Comparison of ENCODE assay signal across 11 cellular contexts in the genomic region with DNA sequence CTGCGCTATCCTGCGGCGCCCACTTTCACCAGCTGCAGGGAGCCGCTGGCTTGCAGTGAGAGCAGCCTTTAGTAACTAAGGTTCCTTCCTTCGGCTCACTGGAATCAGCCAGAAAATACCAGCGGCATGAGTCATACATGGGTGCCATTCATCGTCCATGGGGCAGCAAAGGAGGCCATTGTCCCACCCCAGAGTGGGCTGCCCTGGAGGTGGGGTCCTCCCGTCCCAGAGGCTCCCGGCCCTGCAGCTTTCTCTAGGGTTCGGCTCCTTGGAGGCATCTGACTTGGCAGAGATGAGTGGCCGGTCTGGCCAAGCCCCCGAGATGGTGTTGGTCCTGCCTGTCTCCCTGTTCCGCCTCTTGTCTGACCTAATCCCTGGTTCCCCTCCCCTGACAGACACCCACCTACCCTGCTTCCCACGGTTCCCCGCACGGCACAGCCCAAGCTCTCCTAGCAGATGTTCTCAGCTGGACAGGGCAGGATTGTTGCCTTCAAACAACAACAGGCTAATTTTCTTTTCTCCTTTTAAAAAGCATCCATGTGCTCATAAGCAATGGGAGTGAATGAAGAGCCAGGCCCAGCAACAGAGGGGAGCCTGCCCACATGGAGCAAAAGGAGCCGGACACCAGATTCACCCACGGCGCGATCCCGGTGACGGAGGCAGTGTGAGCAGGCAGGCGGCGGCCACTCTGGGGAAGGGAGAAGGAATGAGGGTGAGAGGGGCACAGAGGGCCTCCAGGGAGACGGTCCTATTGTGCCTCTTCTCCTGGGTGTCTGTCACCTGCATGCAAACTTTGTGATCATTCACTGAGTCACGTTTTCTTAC.
A peak's percentile ranks its signal among the peaks of the same experiment; 100 is the strongest.
DNase-seq lines count a peak whose midpoint lies in the region; ATAC-seq and TF ChIP-seq lines count a peak whose summit lies in the region.
"Had no signal": no experiment of that assay in that cellular context is flagged by ENCODE, and none has a peak within 500 bp of the region (broad histone marks: within the 10 kb centered on the region; RNA-seq: fewer than 3 reads in every experiment).

No MANE protein-coding gene starts in this region.

- peak overlapping the region; percentile 27 for H2BK12ac ChIP-seq in neuronal stem cell (ENCODE audit: low read length)

- no peak overlapping the region for H2AK5ac ChIP-seq in neuronal stem cell (ENCODE audit: low read depth, low read length)

- H3K79me1 ChIP-seq in neuronal stem cell (ENCODE audit: low read depth, low read length): peaks cover 1% of the 10 kb centered on the region

- ATAC-seq in gastrocnemius medialis: no peak

- no peak overlapping the region for H4K91ac ChIP-seq in neuronal stem cell (ENCODE audit: low read depth, low read length, poor library complexity)

- in situ Hi-C loops in Caki2 (cut with HindIII; ENCODE audit: low pct_unique_long_range_greater_than_20kb, low sequenced_read_pairs): no loop called here
- in situ Hi-C loops in gastrocnemius medialis (cut with MboI; ENCODE audit: low sequenced_read_pairs in 4 of 4): no loop called here

- H3K36me3 ChIP-seq in SJCRH30 (no peaks in the 10 kb centered on the region), neuronal stem cell (replicated peaks in 1 of 2; ENCODE audit: control insufficient read depth in 2 of 2, insufficient read depth in 2 of 2, low read length in 2 of 2) (no peaks in the 10 kb centered on the region), gastrocnemius medialis (no peaks in the 10 kb centered on the region)

- peak overlapping the region; percentile 84 for H2AFZ ChIP-seq in neuronal stem cell (ENCODE audit: low read length)
- H2AFZ ChIP-seq: PC-9 had no signal

- peak overlapping the region; percentile 80 for H3K18ac ChIP-seq in neuronal stem cell (ENCODE audit: low read length)

- intact Hi-C loops in gastrocnemius medialis (cut with DNase I; ENCODE audit: low total_unique reads): no loop called here

- peak; percentile 51 for DNase-seq in Caki2 (ENCODE audit: low read depth)
- DNase-seq in SJCRH30: peak; percentile 66 to 68
- DNase-seq in glomerular visceral epithelial cell (ENCODE audit: extremely low spot score): peak; percentile 69
- DNase-seq in neuronal stem cell (ENCODE audit: low spot score): peak; percentile 57
- no peak for DNase-seq in NCI-H1417 treated with DMSO at 0.1 percent for 48 hours (lab: John Stamatoyannopoulos, UW)
- DNase-seq in NCI-H1417 (lab: John Stamatoyannopoulos, UW): no peak
- no peak for DNase-seq in gastrocnemius medialis
- DNase-seq in GM10266 (ENCODE audit: extremely low spot score): no peak

- TF ChIP-seq CTCF in gastrocnemius medialis (IDR thresholded peaks at IDR 0.05 in 4 of 5, conservative IDR thresholded peaks at IDR 0.05 in 1 of 5) (no peak), GM10266 (IDR thresholded peaks at IDR 0.05; ENCODE audit: control insufficient read depth, insufficient read depth, low read depth, missing control alignments) (no peak)

- no peak overlapping the region for H3K23ac ChIP-seq in neuronal stem cell (ENCODE audit: low read depth, low read length, poor library complexity)

- H2BK15ac ChIP-seq in neuronal stem cell (ENCODE audit: low read length): no peak overlapping the region

- peaks cover 9% of the 10 kb centered on the region; the same call in 1 of the 2 replicates for H3K9me3 ChIP-seq in SJCRH30 (replicated peaks)
- peaks cover 0 to 3% of the 10 kb centered on the region in 2 donors for H3K9me3 ChIP-seq in neuronal stem cell (replicated peaks in 1 of 2; ENCODE audit: control insufficient read depth in 2 of 2, insufficient read depth in 1 of 2, low read depth in 1 of 2, low read length in 2 of 2)
- H3K9me3 ChIP-seq in gastrocnemius medialis: no peaks in the 10 kb centered on the region

- no peak overlapping the region for H3K4me3 ChIP-seq in SJCRH30
- H3K4me3 ChIP-seq in neuronal stem cell (ENCODE audit: low read length in 2 of 2): no peak overlapping the region
- H3K4me3 ChIP-seq in gastrocnemius medialis: no peak overlapping the region
- H3K4me3 ChIP-seq: PC-9 had no signal

- no peak for TF ChIP-seq POLR2A in gastrocnemius medialis (IDR thresholded peaks at IDR 0.05)

- H3K27me3 ChIP-seq in SJCRH30 (no peaks in the 10 kb centered on the region), neuronal stem cell (ENCODE audit: control insufficient read depth in 3 of 3, insufficient read depth in 3 of 3, low read depth in 1 of 3, low read length in 3 of 3) (no peaks in the 10 kb centered on the region), gastrocnemius medialis (peaks cover 22 to 28% (median 23%) of the 10 kb centered on the region in 3 donors)

- H2BK120ac ChIP-seq in neuronal stem cell (ENCODE audit: low read depth, low read length): peak overlapping the region; percentile 64

- H3K4me1 ChIP-seq in SJCRH30 (peaks cover 25% of the 10 kb centered on the region), neuronal stem cell (ENCODE audit: control insufficient read depth in 2 of 2, insufficient read depth in 1 of 2, low read depth in 1 of 2, low read length in 2 of 2) (peaks cover 8 to 23% of the 10 kb centered on the region in 2 donors), gastrocnemius medialis (no peaks in the 10 kb centered on the region)

- no peak overlapping the region for H3K14ac ChIP-seq in neuronal stem cell (ENCODE audit: low read length)

- H3K4ac ChIP-seq in neuronal stem cell (ENCODE audit: low read length): no peak overlapping the region

- H2BK5ac ChIP-seq in neuronal stem cell (ENCODE audit: low read length): no peak overlapping the region

- no peak overlapping the region for H3K9ac ChIP-seq in neuronal stem cell (ENCODE audit: low read depth, low read length, poor library complexity)

- WGBS in neuronal stem cell (ENCODE audit: extremely low coverage in 2 of 2, insufficient read length in 2 of 2, insufficient replicate concordance in 1 of 2), 2 donors: no CpG with 5 or more reads among the region's 26 CpGs

- no peak overlapping the region for H3K4me2 ChIP-seq in neuronal stem cell (ENCODE audit: insufficient read depth, low read length, poor library complexity, severe bottlenecking)
- H3K4me2 ChIP-seq: PC-9 had no signal

- H4K8ac ChIP-seq in neuronal stem cell (ENCODE audit: low read depth, low read length): no peak overlapping the region

- H3K27ac ChIP-seq in SJCRH30: no peak overlapping the region
- peak overlapping the region; percentile 44 for H3K27ac ChIP-seq in neuronal stem cell (replicated peaks; ENCODE audit: low read length)
- no peak overlapping the region for H3K27ac ChIP-seq in gastrocnemius medialis
- H3K27ac ChIP-seq: epithelial cell of prostate, HL-60, PC-9 had no signal

Comparison
In these comparisons a context has a peak if more than half of its experiments do, and no peak if none do; other contexts are left out.
1. DNase-seq: peak in Caki2 (single experiment), SJCRH30 (2 of 2), glomerular visceral epithelial cell (single experiment) and neuronal stem cell (single experiment); none in NCI-H1417 treated with DMSO at 0.1 percent for 48 hours (single experiment), NCI-H1417 (0 of 3), gastrocnemius medialis (0 of 2) and GM10266 (single experiment).